10 cellular contexts compared by ENCODE assay signal in the genomic region with DNA sequence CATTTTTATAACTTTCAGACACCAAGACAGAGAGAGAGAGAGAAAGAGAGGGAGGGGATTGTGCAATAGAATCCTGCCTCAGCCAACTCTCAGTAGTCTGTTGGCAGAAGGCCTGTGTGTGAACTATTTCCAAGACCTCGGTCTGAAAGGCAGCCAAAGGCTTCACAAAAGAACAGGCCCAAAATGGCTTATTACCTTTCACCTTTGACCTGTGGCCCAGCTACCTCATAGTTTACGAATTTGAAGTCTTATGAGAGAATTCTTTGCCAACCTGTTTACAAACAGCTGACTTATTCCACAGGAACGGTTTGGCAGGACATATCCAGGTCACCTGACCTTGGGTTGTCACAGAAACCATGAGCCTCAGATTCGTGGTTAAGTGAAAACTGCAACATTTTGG. TPM values are rescaled to one million over a fixed set of nuclear protein-coding genes. Genes with fewer than 3 reads are reported as not detected.
DNase-seq lines count a peak whose midpoint lies in the region; ATAC-seq and TF ChIP-seq lines count a peak whose summit lies in the region.
"Had no signal": no experiment of that assay in that cellular context is flagged by ENCODE, and none has a peak within 500 bp of the region (broad histone marks: within the 10 kb centered on the region; RNA-seq: fewer than 3 reads in every experiment).

No MANE protein-coding gene starts in this region.

- 8% methylated on average over 4 of the region's 4 CpGs for WGBS in right lobe of liver (ENCODE audit: insufficient coverage, low coverage, low lambda C conversion rate, missing lambda C conversion rate)

- H3K27ac ChIP-seq in coronary artery (peak overlapping the region; percentile 13 to 26), right lobe of liver (peak overlapping the region; percentile 24 to 71 (median 39)), upper lobe of right lung (no peak overlapping the region)

- DNase-seq in LoVo (ENCODE audit: low spot score) = peak; percentile 4
- peak; percentile 77 for DNase-seq in coronary artery (ENCODE audit: low spot score)
- peak; percentile 41 to 91 (median 70) for DNase-seq in right lobe of liver
- no peak for DNase-seq in upper lobe of right lung
- no peak for DNase-seq in NCI-H748 (lab: John Stamatoyannopoulos, UW; ENCODE audit: unreplicated experiment)
- DNase-seq in activated T-cell treated with anti-CD3 and anti-CD28 coated beads for 4 hours = no peak
- no peak for DNase-seq in activated effector memory CD4-positive, alpha-beta T cell treated with Interleukin-2 at 50 U/mL for 16 hours
- DNase-seq: activated naive CD4-positive, alpha-beta T cell treated with anti-CD3 and anti-CD28 coated beads for 36 hours; stimulated activated naive B cell treated with anti-CD40 and anti-IgM and Interleukin-4, amounts not matched to agents 10 μg/mL and 1 μg/mL and 100 μg/mL, for 72 hours had no signal

- H3K27me3 ChIP-seq in right lobe of liver (no peaks in the 10 kb centered on the region), upper lobe of right lung (no peaks in the 10 kb centered on the region)

- TF ChIP-seq CTCF in coronary artery (IDR thresholded peaks at IDR 0.05) (no peak), right lobe of liver (IDR thresholded peaks at IDR 0.05) (no peak), upper lobe of right lung (IDR thresholded peaks at IDR 0.05) (no peak)

- H3K4me3 ChIP-seq in coronary artery = no peak overlapping the region
- H3K4me3 ChIP-seq in right lobe of liver = no peak overlapping the region
- H3K4me3 ChIP-seq in upper lobe of right lung = no peak overlapping the region
- H3K4me3 ChIP-seq: mucosa of descending colon had no signal

- no peaks in the 10 kb centered on the region for H3K9me3 ChIP-seq in right lobe of liver
- H3K9me3 ChIP-seq in upper lobe of right lung = no peaks in the 10 kb centered on the region
- H3K9me3 ChIP-seq: mucosa of descending colon had no signal

- peaks cover 0 to 11% (median 4%) of the 10 kb centered on the region in 4 donors for H3K4me1 ChIP-seq in right lobe of liver
- H3K4me1 ChIP-seq in upper lobe of right lung = peaks cover 3% of the 10 kb centered on the region

- TF ChIP-seq POLR2A in right lobe of liver (IDR thresholded peaks at IDR 0.05) = no peak

- intact Hi-C loops in right lobe of liver (cut with DNase I) (no loop called here), upper lobe of right lung (cut with DNase I) (no loop called here)

- H3K36me3 ChIP-seq in right lobe of liver (no peaks in the 10 kb centered on the region), upper lobe of right lung (no peaks in the 10 kb centered on the region)

- peak; percentile 98 to 100 (median 99) for ATAC-seq in right lobe of liver
- ATAC-seq in upper lobe of right lung = peak; percentile 68
- ATAC-seq: mucosa of descending colon; stimulated activated naive B cell treated with anti-CD40 and anti-IgM and Interleukin-4, amounts not matched to agents 10 μg/mL and 1 μg/mL and 100 μg/mL, for 72 hours had no signal

RNA-seq across cellular contexts. Expression of gene NR2F1-AS1, which starts 48.6 kb away (rescaled TPM):
- 1 to 10 TPM; 1.2 to 3.8 (median 2.3) TPM for total RNA-seq in right lobe of liver
- total RNA-seq in upper lobe of right lung = 16.2 TPM
- total RNA-seq: activated naive CD4-positive, alpha-beta T cell treated with anti-CD3 and anti-CD28 coated beads for 36 hours had no signal

RNA-seq across cellular contexts. Expression of gene NR2F1, which starts 50.7 kb away (rescaled TPM):
- total RNA-seq in right lobe of liver (10 to 100 TPM in 2 of 6 experiments, 1 to 10 TPM in 4; 5.3 to 12.1 (median 9.4) TPM), upper lobe of right lung (83.2 TPM)
- total RNA-seq: activated naive CD4-positive, alpha-beta T cell treated with anti-CD3 and anti-CD28 coated beads for 36 hours had no signal

Comparison
In these comparisons a context has a peak if more than half of its experiments do, and no peak if none do; other contexts are left out.
1. DNase-seq: peak in LoVo (single experiment), coronary artery (single experiment) and right lobe of liver (3 of 3); none in upper lobe of right lung (single experiment), NCI-H748 (single experiment), activated T-cell treated with anti-CD3 and anti-CD28 coated beads for 4 hours (single experiment) and activated effector memory CD4-positive, alpha-beta T cell treated with Interleukin-2 at 50 U/mL for 16 hours (single experiment).